ENCODE assay signal across 1 cellular context in genomic region chr2:23453936-23454460, GRCh38.
TF ChIP-seq lines count a peak whose summit lies in the region.

No MANE protein-coding gene starts in this region.

TF ChIP-seq in IMR-90, 13 proteins besides CTCF, POLR2A, EP300 and RAD21:
- TF ChIP-seq NFE2L2 (IDR thresholded peaks at IDR 0.05; ENCODE audit: low read depth, low read length): no peak
- TF ChIP-seq RFX5 (IDR thresholded peaks at IDR 0.05; ENCODE audit: low read depth, low read length): no peak
- no peak for TF ChIP-seq USF2 (IDR thresholded peaks at IDR 0.05; ENCODE audit: low read depth, low read length)
- TF ChIP-seq CEBPB (IDR thresholded peaks at IDR 0.05; ENCODE audit: low read depth, low read length): no peak
- no peak for TF ChIP-seq MXI1 (IDR thresholded peaks at IDR 0.05; ENCODE audit: borderline replicate concordance, low read depth, low read length)
- no peak for TF ChIP-seq ELK1 (IDR thresholded peaks at IDR 0.05; ENCODE audit: borderline replicate concordance, low read depth, low read length)
- TF ChIP-seq MAZ (IDR thresholded peaks at IDR 0.05; ENCODE audit: borderline replicate concordance, low read depth, low read length): no peak
